1 cellular context compared by ENCODE assay signal in genomic region chr12:47636908-47637780, GRCh38.
A peak's percentile ranks its signal among the peaks of the same experiment; 100 is the strongest.
TF ChIP-seq lines count a peak whose summit lies in the region.

No MANE protein-coding gene starts in this region.

TF ChIP-seq in GM23338, 12 proteins besides CTCF, POLR2A, EP300 and RAD21 (continued from another document):
- TF ChIP-seq ZNF331 (CRISPR knock-in tag; IDR thresholded peaks at IDR 0.05; ENCODE audit: low read depth) (no peak), JUNB (IDR thresholded peaks at IDR 0.05; ENCODE audit: unreplicated experiment) (no peak), EZH2 (IDR thresholded peaks at IDR 0.05; ENCODE audit: low read depth, unreplicated experiment) (no peak), ETS1 (IDR thresholded peaks at IDR 0.05) (no peak), CREB1 (CRISPR knock-in tag; IDR thresholded peaks at IDR 0.05; ENCODE audit: low read depth) (0 out of 2 replicates have a peak, but pooled peaks have one; percentile 8)
